ENCODE assay signal across 18 cellular contexts in genomic region chr6:158020811-158021210, GRCh38.
"Had no signal": no experiment of that assay in that cellular context is flagged by ENCODE, and none has a peak within 500 bp of the region (broad histone marks: within the 10 kb centered on the region; RNA-seq: fewer than 3 reads in every experiment).

No MANE protein-coding gene starts in this region.

- H3K27ac ChIP-seq: SK-N-MC, testis, VCaP had no signal

- DNase-seq: activated CD4-positive, alpha-beta T cell treated with anti-CD3 and anti-CD28 coated beads for 1 hour; activated CD4-positive, alpha-beta T cell treated with anti-CD3 and anti-CD28 coated beads, Interleukin-2, amount 50 U/mL, for 4 hours; activated effector memory CD4-positive, alpha-beta T cell treated with Interleukin-2 at 50 U/mL for 16 hours; activated naive CD4-positive, alpha-beta T cell treated with anti-CD3 and anti-CD28 coated beads, Interleukin-2, amount 50 U/mL, for 16 hours; activated T-cell treated with anti-CD3 and anti-CD28 coated beads, Interleukin-2, amount 50 U/mL, for 24 hours; effector memory CD8-positive, alpha-beta T cell; naive thymus-derived CD4-positive, alpha-beta T cell; stimulated activated CD4-positive, alpha-beta T cell treated with anti-CD3 and anti-CD28 coated beads, Interleukin-4, amount 100 ng/mL, for 4 hours; stimulated activated CD8-positive, alpha-beta memory T cell treated with anti-CD3 and anti-CD28 coated beads, Interleukin-4, amount 100 ng/mL, for 48 hours; T-helper 9 cell; testis had no signal

- H3K4me3 Mint-ChIP-seq: activated T-cell treated with anti-CD3 and anti-CD28 coated beads, Interleukin-2, amount 50 U/mL, for 24 hours; effector memory CD8-positive, alpha-beta T cell; naive thymus-derived CD4-positive, alpha-beta T cell; stimulated activated naive CD8-positive, alpha-beta T cell treated with anti-CD3 and anti-CD28 coated beads, Interleukin-15, Interleukin-2, amounts not matched to agents 100 ng/mL and 50 ng/mL, for 24 hours had no signal

- ATAC-seq: effector memory CD8-positive, alpha-beta T cell; naive thymus-derived CD4-positive, alpha-beta T cell had no signal

- H3K9me3 Mint-ChIP-seq: activated T-cell treated with anti-CD3 and anti-CD28 coated beads, Interleukin-2, amount 50 U/mL, for 24 hours; effector memory CD8-positive, alpha-beta T cell; naive thymus-derived CD4-positive, alpha-beta T cell; stimulated activated naive CD8-positive, alpha-beta T cell treated with anti-CD3 and anti-CD28 coated beads, Interleukin-15, Interleukin-2, amounts not matched to agents 100 ng/mL and 50 ng/mL, for 24 hours had no signal

- H3K4me1 ChIP-seq: testis had no signal

- H3K27me3 Mint-ChIP-seq: activated T-cell treated with anti-CD3 and anti-CD28 coated beads, Interleukin-2, amount 50 U/mL, for 24 hours; effector memory CD8-positive, alpha-beta T cell; naive thymus-derived CD4-positive, alpha-beta T cell; stimulated activated naive CD8-positive, alpha-beta T cell treated with anti-CD3 and anti-CD28 coated beads, Interleukin-15, Interleukin-2, amounts not matched to agents 100 ng/mL and 50 ng/mL, for 24 hours had no signal

- H3K27ac Mint-ChIP-seq: effector memory CD8-positive, alpha-beta T cell; stimulated activated naive CD8-positive, alpha-beta T cell treated with anti-CD3 and anti-CD28 coated beads, Interleukin-15, Interleukin-2, amounts not matched to agents 100 ng/mL and 50 ng/mL, for 24 hours had no signal

- H3K9me3 ChIP-seq: esophagus muscularis mucosa, mucosa of descending colon, testis had no signal

- H3K27me3 ChIP-seq: esophagus muscularis mucosa, testis had no signal

- H3K4me3 ChIP-seq: coronary artery, esophagus muscularis mucosa, mucosa of descending colon, SK-N-MC, skin epidermis, testis had no signal
